Comparison of ENCODE assay signal across 9 cellular contexts in the genomic region with DNA sequence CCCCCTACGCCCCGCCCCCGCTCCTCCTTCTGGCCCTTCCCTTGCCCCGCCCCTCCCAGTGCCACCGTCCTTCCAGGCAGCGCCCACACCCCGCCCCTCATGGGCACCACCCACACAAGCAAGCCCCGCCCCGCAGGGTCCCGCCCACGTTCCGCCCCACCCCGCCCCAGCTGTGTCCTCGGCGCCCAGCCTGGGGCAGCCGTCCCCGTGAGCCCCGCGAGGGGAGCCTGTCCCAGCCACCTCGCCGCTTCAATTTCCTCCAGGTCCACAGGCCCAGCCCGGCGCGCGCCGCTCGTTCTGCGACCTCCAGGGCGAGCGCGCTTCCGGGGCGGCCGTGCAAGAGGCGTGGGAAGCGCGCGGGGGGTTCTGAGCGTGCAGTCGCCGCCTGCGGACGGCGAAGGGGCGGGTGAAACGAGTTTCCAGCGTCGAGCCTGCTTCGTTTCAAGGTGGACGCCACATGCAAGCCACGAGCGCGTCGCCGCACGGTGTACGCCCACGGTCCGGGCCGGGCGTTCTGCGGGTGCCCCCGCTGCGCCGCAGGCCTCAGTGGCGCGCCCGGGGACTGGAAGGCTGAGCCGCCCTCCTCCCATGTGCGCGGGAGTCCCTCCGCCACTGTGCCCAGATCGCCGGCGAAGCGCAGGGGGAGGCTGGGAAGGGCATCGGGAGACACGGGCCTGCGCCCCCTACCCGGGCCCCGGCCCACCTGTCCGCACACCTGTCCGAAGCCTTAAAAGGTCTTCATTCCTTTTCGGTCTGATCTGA. TPM values are rescaled to one million over a fixed set of nuclear protein-coding genes. Genes with fewer than 3 reads are reported as not detected.
DNase-seq lines count a peak whose midpoint lies in the region; ATAC-seq, FAIRE-seq and TF ChIP-seq lines count a peak whose summit lies in the region.
"Had no signal": no experiment of that assay in that cellular context is flagged by ENCODE, and none has a peak within 500 bp of the region (broad histone marks: within the 10 kb centered on the region; RNA-seq: fewer than 3 reads in every experiment).

No MANE protein-coding gene starts in this region.

- DNase-seq in CD4-positive, alpha-beta T cell = peak; percentile 91 to 97 (median 96)
- DNase-seq in HTR-8/SVneo (ENCODE audit: insufficient read length, low spot score) (peak; percentile 70), RWPE2 (ENCODE audit: low spot score) (peak; percentile 97), head of caudate nucleus (peak; percentile 89 to 99 (median 97)), ovary (peak; percentile 96 to 99 (median 98)), type B pancreatic cell (ENCODE audit: extremely low spot score, unreplicated experiment) (peak; percentile 95)

- TF ChIP-seq CTCF in CD4-positive, alpha-beta T cell (IDR thresholded peaks at IDR 0.05) = no peak
- no peak for TF ChIP-seq CTCF in RWPE2 (IDR thresholded peaks at IDR 0.05; ENCODE audit: poor library complexity, severe bottlenecking)
- TF ChIP-seq CTCF in ovary (IDR thresholded peaks at IDR 0.05) = peak in 1 of 3 donors; percentile 41
- peak; percentile 26 for TF ChIP-seq CTCF in type B pancreatic cell (conservative IDR thresholded peaks at IDR 0.05)

- FAIRE-seq in HTR-8/SVneo (lab: Jason Lieb, UNC) = no peak
- FAIRE-seq: endometrium had no signal

- H3K4me3 ChIP-seq in RWPE2 (ENCODE audit: severe bottlenecking) (peak overlapping the region; percentile 32), ovary (peak overlapping the region; percentile 48)

- H3K9me3 ChIP-seq in CD4-positive, alpha-beta T cell (ENCODE audit: control insufficient read depth, low read length) = no peaks in the 10 kb centered on the region
- no peaks in the 10 kb centered on the region for H3K9me3 ChIP-seq in RWPE2 (ENCODE audit: severe bottlenecking)
- H3K9me3 ChIP-seq in ovary = no peaks in the 10 kb centered on the region

- TF ChIP-seq EP300 in ovary (IDR thresholded peaks at IDR 0.05) = no peak

- peak overlapping the region; percentile 35 for H3K27ac ChIP-seq in CD4-positive, alpha-beta T cell (ENCODE audit: low read depth, low read length)
- H3K27ac ChIP-seq in RWPE2 (ENCODE audit: poor library complexity, severe bottlenecking) (no peak overlapping the region), ovary (peak overlapping the region; percentile 72 to 88)

- H3K9me3 Mint-ChIP-seq in CD4-positive, alpha-beta T cell = no peaks in the 10 kb centered on the region
- no peaks in the 10 kb centered on the region for H3K9me3 Mint-ChIP-seq in activated naive CD4-positive, alpha-beta T cell treated with anti-CD3 and anti-CD28 coated beads, Interleukin-2, amount 50 U/mL, for 24 hours
- H3K9me3 Mint-ChIP-seq in type B pancreatic cell = no peaks in the 10 kb centered on the region

- POLR2A ChIA-PET in CD4-positive, alpha-beta T cell (lab: Charles Lee) = interaction anchor here (0.6 to 2.4 kb wide), 7 partner anchors 22 to 51 kb away, joined by 3 to 16 read pairs (median 6); a partner anchor contains a TSS

- H3K4me1 ChIP-seq in RWPE2 (ENCODE audit: insufficient read depth, poor library complexity, severe bottlenecking) = peaks cover 14% of the 10 kb centered on the region
- H3K4me1 ChIP-seq in ovary (ENCODE audit: insufficient read depth) = peaks cover 26% of the 10 kb centered on the region

- H3K36me3 Mint-ChIP-seq in CD4-positive, alpha-beta T cell (ENCODE audit: low read depth) = no peaks in the 10 kb centered on the region
- H3K36me3 Mint-ChIP-seq in activated naive CD4-positive, alpha-beta T cell treated with anti-CD3 and anti-CD28 coated beads, Interleukin-2, amount 50 U/mL, for 24 hours = no peaks in the 10 kb centered on the region
- H3K36me3 Mint-ChIP-seq in type B pancreatic cell = no peaks in the 10 kb centered on the region

- CTCF ChIA-PET in CD4-positive, alpha-beta T cell (lab: Charles Lee) = interaction anchor here (1.8 to 2.5 kb wide), 3 partner anchors 10 to 176 kb away, joined by 4 to 11 read pairs (median 6); a partner anchor contains a TSS

- intact Hi-C loops in CD4-positive, alpha-beta T cell (cut with DNase I, micrococcal nuclease) = no loop called here
- intact Hi-C loops in head of caudate nucleus (cut with DNase I) = no loop called here
- intact Hi-C loops in ovary (cut with DNase I) = no loop called here

- H3K4me1 Mint-ChIP-seq in CD4-positive, alpha-beta T cell (ENCODE audit: low read depth) = peaks cover 5% of the 10 kb centered on the region
- H3K4me1 Mint-ChIP-seq in activated naive CD4-positive, alpha-beta T cell treated with anti-CD3 and anti-CD28 coated beads, Interleukin-2, amount 50 U/mL, for 24 hours = no peaks in the 10 kb centered on the region
- peaks cover 9% of the 10 kb centered on the region for H3K4me1 Mint-ChIP-seq in type B pancreatic cell (ENCODE audit: unreplicated experiment)

- WGBS in ovary, 3 donors = 14 to 25% (median 23%) methylated on average over 53 to 84 of the region's 84 CpGs

- no peaks in the 10 kb centered on the region for H3K27me3 Mint-ChIP-seq in CD4-positive, alpha-beta T cell
- H3K27me3 Mint-ChIP-seq in activated naive CD4-positive, alpha-beta T cell treated with anti-CD3 and anti-CD28 coated beads, Interleukin-2, amount 50 U/mL, for 24 hours = no peaks in the 10 kb centered on the region
- H3K27me3 Mint-ChIP-seq in type B pancreatic cell = no peaks in the 10 kb centered on the region

- no peaks in the 10 kb centered on the region for H3K27me3 ChIP-seq in CD4-positive, alpha-beta T cell (ENCODE audit: control insufficient read depth, insufficient read depth, low read length)
- H3K27me3 ChIP-seq in RWPE2 (ENCODE audit: insufficient read depth, poor library complexity, severe bottlenecking) = no peaks in the 10 kb centered on the region
- H3K27me3 ChIP-seq in ovary = no peaks in the 10 kb centered on the region

- peak; percentile 47 for TF ChIP-seq POLR2A in ovary (IDR thresholded peaks at IDR 0.05)

- peak; percentile 92 for ATAC-seq in CD4-positive, alpha-beta T cell (ENCODE audit: poor library complexity)
- ATAC-seq in GM19455 (IDR thresholded peaks at IDR 0.05; ENCODE audit: unreplicated experiment) = peak; percentile 66
- ATAC-seq in RWPE2 (ENCODE audit: low read depth) = peak; percentile 35

- H3K4me3 Mint-ChIP-seq in CD4-positive, alpha-beta T cell = peak overlapping the region; percentile 68
- peak overlapping the region; percentile 54 for H3K4me3 Mint-ChIP-seq in activated naive CD4-positive, alpha-beta T cell treated with anti-CD3 and anti-CD28 coated beads, Interleukin-2, amount 50 U/mL, for 24 hours
- H3K4me3 Mint-ChIP-seq in type B pancreatic cell = peak overlapping the region; percentile 73

- H3K36me3 ChIP-seq in RWPE2 (ENCODE audit: low read depth) = no peaks in the 10 kb centered on the region
- no peaks in the 10 kb centered on the region for H3K36me3 ChIP-seq in ovary

- H3K27ac Mint-ChIP-seq in CD4-positive, alpha-beta T cell = no peak overlapping the region
- H3K27ac Mint-ChIP-seq in activated naive CD4-positive, alpha-beta T cell treated with anti-CD3 and anti-CD28 coated beads, Interleukin-2, amount 50 U/mL, for 24 hours = no peak overlapping the region
- no peak overlapping the region for H3K27ac Mint-ChIP-seq in type B pancreatic cell

RNA-seq across cellular contexts. Expression of a gene that starts 10.8 kb away (rescaled TPM):
- total RNA-seq in CD4-positive, alpha-beta T cell = 10 to 100 TPM; 51.7 to 53.1 TPM
- total RNA-seq in ovary (10 to 100 TPM; 32.7 to 96.1 (median 61.7) TPM), type B pancreatic cell (ENCODE audit: low replicate concordance) (45.8 and 73.8 TPM in 2 replicates)
- polyA plus RNA-seq in ovary = 10 to 100 TPM in 1 of 2 donors, 1 to 10 TPM in 1; 3.4 to 69.2 TPM

RNA-seq across cellular contexts. Expression of a gene that starts 22.7 kb away (rescaled TPM):
- total RNA-seq in CD4-positive, alpha-beta T cell = 100 to 1,000 TPM; 286 to 324 TPM
- total RNA-seq in ovary (100 to 1,000 TPM in 3 of 7 donors, 10 to 100 TPM in 4; 27.8 to 109 (median 84.3) TPM), type B pancreatic cell (ENCODE audit: low replicate concordance) (52.7 and 55.7 TPM in 2 replicates)
- polyA plus RNA-seq in ovary = 10 to 100 TPM; 36.3 to 47.0 TPM

Comparison
In these comparisons a context has a peak if more than half of its experiments do, and no peak if none do; other contexts are left out.
1. ATAC-seq: peak in every context shown above with its lines; median percentile 92 in CD4-positive, alpha-beta T cell; 66 in GM19455; 35 in RWPE2.